19 cellular contexts compared by ENCODE assay signal in genomic region chr6:130826442-130827246, GRCh38. TPM values are rescaled to one million over a fixed set of nuclear protein-coding genes. Genes with fewer than 3 reads are reported as not detected.
DNase-seq lines count a peak whose midpoint lies in the region; ATAC-seq, FAIRE-seq and TF ChIP-seq lines count a peak whose summit lies in the region.
"Had no signal": no experiment of that assay in that cellular context is flagged by ENCODE, and none has a peak within 500 bp of the region (broad histone marks: within the 10 kb centered on the region; RNA-seq: fewer than 3 reads in every experiment).

No MANE protein-coding gene starts in this region.

- H3K9me3 ChIP-seq in OCI-LY7 (ENCODE audit: low read length) (no peaks in the 10 kb centered on the region), HepG2 (ENCODE audit: low read length) (no peaks in the 10 kb centered on the region), testis (no peaks in the 10 kb centered on the region), mammary epithelial cell (replicated peaks; ENCODE audit: insufficient read depth, low read length) (no peaks in the 10 kb centered on the region)
- H3K9me3 ChIP-seq: BLaER1 had no signal

- H3K27me3 ChIP-seq in GM23338 (ENCODE audit: insufficient read depth): no peaks in the 10 kb centered on the region
- H3K27me3 ChIP-seq in HepG2 (ENCODE audit: control insufficient read depth in 1 of 2, insufficient read depth in 2 of 2, low read length in 2 of 2): no peaks in the 10 kb centered on the region; a peak in 1 of 5 replicates
- H3K27me3 ChIP-seq in testis: no peaks in the 10 kb centered on the region
- no peaks in the 10 kb centered on the region for H3K27me3 ChIP-seq in mammary epithelial cell (ENCODE audit: insufficient read depth, low read length)
- H3K27me3 ChIP-seq: BLaER1 had no signal

- intact Hi-C loops in OCI-LY7 (cut with micrococcal nuclease; ENCODE audit: unreplicated experiment) (no loop called here), HepG2 (cut with micrococcal nuclease; ENCODE audit: unreplicated experiment) (loop anchor here (1.0 to 5.0 kb wide), 4 partner anchors 11 to 504 kb away; no protein-coding TSS in a partner anchor), testis (cut with DNase I; ENCODE audit: low total_unique reads) (no loop called here), mammary epithelial cell (cut with micrococcal nuclease) (no loop called here)

- no peaks in the 10 kb centered on the region for H3K36me3 Mint-ChIP-seq in GM23338 (ENCODE audit: low read depth)
- H3K36me3 Mint-ChIP-seq: CD4-positive, alpha-beta memory T cell had no signal

- H3K4me2 ChIP-seq in GM23338 (no peak overlapping the region), OCI-LY7 (ENCODE audit: low read length) (no peak overlapping the region), HepG2 (ENCODE audit: low read depth, low read length) (peak overlapping the region; percentile 95), mammary epithelial cell (ENCODE audit: insufficient read depth, low read depth, low read length) (no peak overlapping the region)
- H3K4me2 ChIP-seq: BLaER1 had no signal

- DNase-seq in GM23338 (ENCODE audit: low spot score) (no peak), OCI-LY7 (ENCODE audit: low spot score) (no peak), HepG2 (ENCODE audit: low spot score) (no peak), nucleus accumbens (lab: John Stamatoyannopoulos, UW) (no peak), testis (no peak), mammary epithelial cell (no peak), SK-N-DZ (ENCODE audit: low spot score) (no peak)
- DNase-seq: 8988T; Calu3; CD4-positive, alpha-beta memory T cell; DMS79 treated with DMSO at 0.1 percent for 48 hours; GF-D8; HCEC 1CT had no signal

- no peak overlapping the region for H3K27ac ChIP-seq in GM23338 (ENCODE audit: low read depth)
- H3K27ac ChIP-seq in OCI-LY7 (ENCODE audit: low read depth, low read length, poor library complexity, severe bottlenecking): no peak overlapping the region
- peak overlapping the region; percentile 95 for H3K27ac ChIP-seq in HepG2 (ENCODE audit: extremely low read length, insufficient read depth, low read length)
- no peak overlapping the region for H3K27ac ChIP-seq in testis
- no peak overlapping the region for H3K27ac ChIP-seq in mammary epithelial cell (ENCODE audit: insufficient read depth, low read depth, low read length)
- H3K27ac ChIP-seq: BLaER1 had no signal

- H3K9me3 Mint-ChIP-seq in GM23338: no peaks in the 10 kb centered on the region
- H3K9me3 Mint-ChIP-seq: CD4-positive, alpha-beta memory T cell had no signal

- peaks cover 2% of the 10 kb centered on the region for H3K27me3 Mint-ChIP-seq in GM23338 (ENCODE audit: insufficient read depth, low read depth, poor library complexity)

- POLR2A ChIA-PET in OCI-LY7 (lab: Charles Lee) (interaction anchor here (0.6 to 0.7 kb wide), 3 partner anchors 12 to 90 kb away, joined by 3 to 5 read pairs (median 4); no protein-coding TSS in a partner anchor), HepG2 (lab: Yijun Ruan, JAX) (interaction anchor here (0.6 to 5.3 kb wide), 21 partner anchors 10 to 1125 kb away, joined by 3 to 175 read pairs (median 4); no protein-coding TSS in a partner anchor)

- no peaks in the 10 kb centered on the region; the same call in 1 of the 2 replicates for H3K36me3 ChIP-seq in GM23338 (ENCODE audit: insufficient read depth)
- no peaks in the 10 kb centered on the region for H3K36me3 ChIP-seq in OCI-LY7 (ENCODE audit: insufficient read depth, low read length)
- peaks cover 2 to 13% of the 10 kb centered on the region in 2 experiments; a peak in 4 of 5 replicates for H3K36me3 ChIP-seq in HepG2 (replicated peaks in 1 of 2; ENCODE audit: control insufficient read depth in 1 of 2, insufficient read depth in 2 of 2, low read length in 2 of 2)
- no peaks in the 10 kb centered on the region for H3K36me3 ChIP-seq in testis (ENCODE audit: low read depth, missing control alignments)
- H3K36me3 ChIP-seq in mammary epithelial cell (ENCODE audit: insufficient read depth, low read length): no peaks in the 10 kb centered on the region
- H3K36me3 ChIP-seq: BLaER1 had no signal

- H2AFZ ChIP-seq in GM23338: no peak overlapping the region
- no peak overlapping the region for H2AFZ ChIP-seq in OCI-LY7 (ENCODE audit: low read length)
- H2AFZ ChIP-seq in HepG2 (ENCODE audit: low read length): no peak overlapping the region
- no peak overlapping the region for H2AFZ ChIP-seq in mammary epithelial cell (ENCODE audit: low read depth, low read length)

- no peak for TF ChIP-seq CTCF in GM23338 (conservative IDR thresholded peaks at IDR 0.05; ENCODE audit: low read depth in 2 of 2)
- peak; percentile 2; the same call in 1 of the 2 replicates for TF ChIP-seq CTCF in OCI-LY7 (conservative IDR thresholded peaks at IDR 0.05; ENCODE audit: low read length)
- no peak for TF ChIP-seq CTCF in HepG2 (CRISPR knock-in tag; IDR thresholded peaks at IDR 0.05)
- no peak for TF ChIP-seq CTCF in testis (IDR thresholded peaks at IDR 0.05)
- TF ChIP-seq CTCF in mammary epithelial cell (conservative IDR thresholded peaks at IDR 0.05 in 1 of 2, IDR thresholded peaks at IDR 0.05 in 1 of 2; ENCODE audit: extremely low read depth in 1 of 2, insufficient read depth in 1 of 2, low read depth in 1 of 2, low read length in 2 of 2): no peak

- H4K20me1 ChIP-seq in GM23338 (replicated peaks; ENCODE audit: insufficient read depth) (no peaks in the 10 kb centered on the region), OCI-LY7 (ENCODE audit: insufficient read depth, low read length) (no peaks in the 10 kb centered on the region), HepG2 (ENCODE audit: insufficient read depth, low read length) (no peaks in the 10 kb centered on the region), mammary epithelial cell (ENCODE audit: insufficient read depth, low read length) (no peaks in the 10 kb centered on the region)
- H4K20me1 ChIP-seq: BLaER1 had no signal

- H3K4me3 Mint-ChIP-seq in GM23338: no peak overlapping the region
- H3K4me3 Mint-ChIP-seq: CD14-positive monocyte; CD4-positive, alpha-beta memory T cell had no signal

- WGBS in HepG2 (ENCODE audit: low lambda C conversion rate): 35% methylated on average over 4 of the region's 4 CpGs
- 85% methylated on average over 4 of the region's 4 CpGs for WGBS in testis, 2 donors
- WGBS in mammary epithelial cell (ENCODE audit: low coverage, missing lambda C conversion rate): 76% methylated on average over 4 of the region's 4 CpGs

- H3K9ac ChIP-seq in HepG2 (ENCODE audit: insufficient read depth, low read depth, low read length): peak overlapping the region; percentile 92; the same call in 1 of the 2 replicates
- H3K9ac ChIP-seq in mammary epithelial cell (ENCODE audit: insufficient read depth, low read length): no peak overlapping the region
- H3K9ac ChIP-seq: BLaER1 had no signal

- H3K4me1 ChIP-seq in GM23338 (ENCODE audit: insufficient read depth): peaks cover 12% of the 10 kb centered on the region
- H3K4me1 ChIP-seq in OCI-LY7 (ENCODE audit: insufficient read depth, low read length, poor library complexity, severe bottlenecking): no peaks in the 10 kb centered on the region
- peaks cover 94% of the 10 kb centered on the region for H3K4me1 ChIP-seq in HepG2 (ENCODE audit: insufficient read depth, low read length)
- no peaks in the 10 kb centered on the region for H3K4me1 ChIP-seq in testis
- no peaks in the 10 kb centered on the region for H3K4me1 ChIP-seq in mammary epithelial cell (ENCODE audit: insufficient read depth, low read length)

- ATAC-seq in GM23338: no peak
- peak; percentile 44 for ATAC-seq in HepG2

- TF ChIP-seq POLR2A in HepG2 (IDR thresholded peaks at IDR 0.05; ENCODE audit: insufficient read depth in 1 of 2, low read depth in 2 of 2, low read length in 2 of 2) (no peak), testis (IDR thresholded peaks at IDR 0.05) (no peak)

- dilution Hi-C loops in mammary epithelial cell (cut with HindIII; ENCODE audit: low sequenced_read_pairs): no loop called here

- peaks cover 35% of the 10 kb centered on the region for H3K9me2 ChIP-seq in GM23338 (ENCODE audit: insufficient read depth)
- no peaks in the 10 kb centered on the region for H3K9me2 ChIP-seq in OCI-LY7 (ENCODE audit: insufficient read depth, low read length)

- no peak for TF ChIP-seq RAD21 in HepG2 (CRISPR knock-in tag; IDR thresholded peaks at IDR 0.05)

- H3K79me2 ChIP-seq in GM23338 (replicated peaks; ENCODE audit: insufficient read depth) (no peaks in the 10 kb centered on the region), OCI-LY7 (ENCODE audit: insufficient read depth, low read depth, low read length) (no peaks in the 10 kb centered on the region), HepG2 (ENCODE audit: insufficient read depth, low read length) (peaks cover 44% of the 10 kb centered on the region), mammary epithelial cell (ENCODE audit: insufficient read depth, low read length) (no peaks in the 10 kb centered on the region)

- 0 out of 2 replicates have a peak, but pooled peaks cover 3% of the 10 kb centered on the region for H3F3A ChIP-seq in GM23338 (replicated peaks; ENCODE audit: low read depth)

- peak in 1 of 2 experiments; percentile 58; a peak in 1 of 4 replicates for TF ChIP-seq EP300 in HepG2 (IDR thresholded peaks at IDR 0.05; ENCODE audit: low read depth in 2 of 2, low read length in 2 of 2)
- TF ChIP-seq EP300 in HepG2 (CRISPR knock-in tag; IDR thresholded peaks at IDR 0.05; ENCODE audit: borderline replicate concordance): no peak; the same call in 1 of the 2 replicates

- FAIRE-seq in HepG2 (lab: Jason Lieb, UNC): no peak
- FAIRE-seq: HTR-8/SVneo had no signal

- CTCF ChIA-PET in OCI-LY7 (lab: Charles Lee; ENCODE audit: unreplicated experiment) (no interaction called here), HepG2 (lab: Yijun Ruan, JAX; ENCODE audit: low intra/inter-chr PET ratio, low total read pairs) (no interaction called here), mammary epithelial cell (lab: Charles Lee; ENCODE audit: low non-redundant PET) (no interaction called here)

- peaks cover 18% of the 10 kb centered on the region for H3K4me1 Mint-ChIP-seq in GM23338

- no peak overlapping the region for H3K4me3 ChIP-seq in GM23338
- H3K4me3 ChIP-seq in OCI-LY7 (ENCODE audit: low read depth, low read length, poor library complexity, severe bottlenecking): no peak overlapping the region
- peak overlapping the region; percentile 66 to 83 (median 81) for H3K4me3 ChIP-seq in HepG2 (replicated peaks in 1 of 3; ENCODE audit: insufficient read depth in 1 of 3, low read depth in 2 of 3, low read length in 3 of 3)
- no peak overlapping the region for H3K4me3 ChIP-seq in testis
- H3K4me3 ChIP-seq in mammary epithelial cell (replicated peaks in 1 of 3; ENCODE audit: insufficient read depth in 1 of 3, low read depth in 2 of 3, low read length in 3 of 3): no peak overlapping the region
- H3K4me3 ChIP-seq: BLaER1 had no signal

- BruUV-seq in OCI-LY7 (replicated peaks; lab: Mats Ljungman, UMichigan): no TSS peak
- BruUV-seq in HepG2 (replicated peaks; lab: Mats Ljungman, UMichigan): TSS peak; percentile 89
- no TSS peak for BruUV-seq in mammary epithelial cell (replicated peaks; lab: Mats Ljungman, UMichigan)

- peak overlapping the region; percentile 24; the same call in 1 of the 2 replicates for H3K27ac Mint-ChIP-seq in GM23338
- H3K27ac Mint-ChIP-seq: CD14-positive monocyte; CD4-positive, alpha-beta memory T cell had no signal

- in situ Hi-C loops in HepG2 (cut with HindIII; ENCODE audit: extremely low pct_ligation_motif_present, low pct_unique_long_range_greater_than_20kb) (no loop called here), mammary epithelial cell (cut with MboI; ENCODE audit: low sequenced_read_pairs in 2 of 2) (no loop called here)

RNA-seq across cellular contexts. Expression of gene SMLR1, which starts 0.6 kb away (rescaled TPM):
- total RNA-seq in GM23338 (2014; rRNA removed; shearing (Covaris generic)): not detected in 2 replicates
- 0.09 TPM in 1 of 2 replicates, not detected in the other for polyA plus RNA-seq in GM23338 (2016; fragmentation: Nextera tagmentation; extraction: Ambion mirVana)
- not detected in 2 replicates for total RNA-seq in OCI-LY7 (2014; rRNA removed; shearing (Covaris generic))
- not detected in 2 replicates for total RNA-seq in OCI-LY7 (2022)
- total RNA-seq in HepG2 (2016; rRNA removed; fragmentation: Illumina TruSeq; extraction: Trizol): 97.8 and 104 TPM in 2 replicates
- total RNA-seq in HepG2 (2016; cell fraction: cytosol; rRNA removed; fragmentation: Illumina TruSeq; extraction: Trizol; ENCODE audit: low read depth): 41.9 and 46.7 TPM in 2 replicates
- total RNA-seq in HepG2 (2016; cell fraction: insoluble cytoplasmic fraction; rRNA removed; fragmentation: Illumina TruSeq; extraction: Trizol): 92.4 and 106 TPM in 2 replicates
- total RNA-seq in HepG2 (2016; cell fraction: membrane; rRNA removed; fragmentation: Illumina TruSeq; extraction: Trizol): 60.2 and 61.3 TPM in 2 replicates
- 91.8 and 97.0 TPM in 2 replicates for total RNA-seq in HepG2 (2016; cell fraction: nucleus; rRNA removed; fragmentation: Illumina TruSeq; extraction: Trizol)
- 37.9 and 41.8 TPM in 2 replicates for polyA plus RNA-seq in HepG2 (2011; rRNA removed)
- 28.9 and 39.2 TPM in 2 replicates for polyA plus RNA-seq in HepG2 (2011; cell fraction: cytosol; rRNA removed)
- 42.3 and 58.0 TPM in 2 replicates for polyA plus RNA-seq in HepG2 (2011; cell fraction: nucleus; rRNA removed)
- polyA plus RNA-seq in HepG2 (2012): 67.5 and 98.6 TPM in 2 replicates
- polyA plus RNA-seq in HepG2 (2016; cell fraction: cytosol; fragmentation: Illumina TruSeq; extraction: Trizol; ENCODE audit: low read depth): 32.8 and 42.1 TPM in 2 replicates
- polyA plus RNA-seq in HepG2 (2016; cell fraction: insoluble cytoplasmic fraction; fragmentation: Illumina TruSeq; extraction: Trizol; ENCODE audit: low read depth): 87.1 and 90.1 TPM in 2 replicates
- polyA plus RNA-seq in HepG2 (2016; cell fraction: membrane; fragmentation: Illumina TruSeq; extraction: Trizol; ENCODE audit: low read depth): 46.2 and 48.8 TPM in 2 replicates
- polyA plus RNA-seq in HepG2 (2016; cell fraction: nucleus; fragmentation: Illumina TruSeq; extraction: Trizol; ENCODE audit: insufficient read depth, low read depth): 109 and 122 TPM in 2 replicates
- 57.4 TPM in 1 of 2 replicates, not detected in the other for polyA minus RNA-seq in HepG2 (2011; rRNA and poly(A)+ RNA removed; ENCODE audit: low replicate concordance)
- 15.2 and 17.4 TPM in 2 replicates for polyA minus RNA-seq in HepG2 (2011; cell fraction: cytosol; rRNA and poly(A)+ RNA removed)
- 124 and 145 TPM in 2 replicates for polyA minus RNA-seq in HepG2 (2011; cell fraction: nucleus; rRNA and poly(A)+ RNA removed)
- under 1 TPM; 0.31 to 0.94 TPM for total RNA-seq in testis
- polyA plus RNA-seq in testis (ENCODE audit: insufficient read depth, low read depth, low replicate concordance): 0.28 TPM
- total RNA-seq in mammary epithelial cell: not detected
- not detected for polyA plus RNA-seq in mammary epithelial cell
- polyA minus RNA-seq in mammary epithelial cell: not detected
- polyA plus RNA-seq in SK-N-DZ (2014; cell fraction: cytosol; rRNA removed): not detected in 2 replicates
- not detected in 2 replicates for polyA plus RNA-seq in SK-N-DZ (2014; cell fraction: nucleus; rRNA removed)
- total RNA-seq: A673; Calu3; CD4-positive, alpha-beta memory T cell; H4 had no signal
- polyA plus RNA-seq: AG04450; CD14-positive monocyte; CD4-positive, alpha-beta memory T cell had no signal

Comparison
In these comparisons a context has a peak if more than half of its experiments do, and no peak if none do; other contexts are left out.
1. H3K4me3 ChIP-seq: peak in HepG2 (3 of 3); none in GM23338 (single experiment), OCI-LY7 (single experiment), testis (0 of 2) and mammary epithelial cell (0 of 3).
2. RNA of gene SMLR1, which starts 0.6 kb away (total RNA-seq): 41.9 to 106 TPM in HepG2; 0.31 to 0.94 TPM in testis, not detected in GM23338, not detected in OCI-LY7 and not detected in mammary epithelial cell; every median in the first group is over 10 times any median in the second.